Comparison of ENCODE assay signal across 25 cellular contexts in the genomic region with DNA sequence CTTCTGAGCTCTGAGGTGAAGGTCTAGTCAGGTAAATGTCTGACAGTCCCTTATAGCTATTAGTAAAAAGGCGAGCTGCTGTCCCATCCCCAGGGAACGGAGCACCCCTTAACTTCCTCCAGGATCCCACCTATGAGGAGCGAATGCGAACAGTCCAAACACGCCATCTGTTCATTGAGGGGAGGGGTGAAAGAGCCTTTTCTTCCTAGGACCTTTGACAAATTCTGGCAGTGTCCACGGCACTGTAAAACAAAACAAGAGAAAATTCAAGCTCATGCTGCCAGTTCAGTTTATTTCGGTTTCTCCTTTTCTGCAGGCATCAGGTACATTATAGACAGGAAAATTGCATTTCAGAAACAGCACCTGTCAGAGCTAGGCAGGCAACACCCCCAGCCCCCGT.
"Had no signal": no experiment of that assay in that cellular context is flagged by ENCODE, and none has a peak within 500 bp of the region (broad histone marks: within the 10 kb centered on the region; RNA-seq: fewer than 3 reads in every experiment).

No MANE protein-coding gene starts in this region.

- H3K36me3 Mint-ChIP-seq: immature natural killer cell; natural killer cell treated with Interleukin-12 subunit alpha and Interleukin-12 subunit beta and Interleukin-15 and Interleukin-18, amount 100 ng/mL, for 72 hours; stimulated activated naive B cell treated with anti-CD40 and anti-IgM and Interleukin-4, amounts not matched to agents 10 μg/mL and 1 μg/mL and 100 μg/mL, for 72 hours had no signal

- ATAC-seq: mucosa of descending colon; naive thymus-derived CD4-positive, alpha-beta T cell; natural killer cell treated with Interleukin-12 subunit alpha and Interleukin-12 subunit beta and Interleukin-15 and Interleukin-18, amount 100 ng/mL, for 72 hours; right cardiac atrium; sciatic nerve; stimulated activated naive B cell treated with anti-CD40 and anti-IgM and Interleukin-4, amounts not matched to agents 10 μg/mL and 1 μg/mL and 100 μg/mL, for 72 hours; stimulated activated naive CD8-positive, alpha-beta T cell treated with anti-CD3 and anti-CD28 coated beads, Interleukin-15, Interleukin-2, amounts not matched to agents 100 U/mL and 50 U/mL, for 24 hours had no signal

- DNase-seq: hypothalamus; immature natural killer cell; left ventricle myocardium inferior; midbrain; mucosa of descending colon; naive thymus-derived CD4-positive, alpha-beta T cell; ovary; right cardiac atrium; stimulated activated CD4-positive, alpha-beta T cell treated with anti-CD3 and anti-CD28 coated beads, Interleukin-12 subunit alpha, Interleukin-12 subunit beta, amount 100 ng/mL, for 4 hours; stimulated activated CD4-positive, alpha-beta T cell treated with anti-CD3 and anti-CD28 coated beads, Interleukin-15, amount 100 ng/mL, for 24 hours; stimulated activated CD4-positive, alpha-beta T cell treated with anti-CD3 and anti-CD28 coated beads, Interleukin-2, amount 100 ng/mL, for 24 hours; stimulated activated CD4-positive, alpha-beta T cell treated with anti-CD3 and anti-CD28 coated beads, Interleukin-4, amount 100 ng/mL, for 1 hour; stimulated activated naive B cell treated with anti-CD40 and anti-IgM and Interleukin-4, amounts not matched to agents 10 μg/mL and 1 μg/mL and 100 μg/mL, for 72 hours; stimulated activated naive CD8-positive, alpha-beta T cell treated with anti-CD3 and anti-CD28 coated beads, Interleukin-15, Interleukin-2, amounts not matched to agents 100 U/mL and 50 U/mL, for 24 hours; stomach; testis; thyroid gland; transverse colon; upper lobe of left lung had no signal

- H3K27me3 ChIP-seq: ovary, testis, thyroid gland had no signal

- H3K9me3 ChIP-seq: left ventricle myocardium inferior, mucosa of descending colon, ovary, stomach, testis, thyroid gland, transverse colon, upper lobe of left lung had no signal

- H3K4me3 ChIP-seq: left ventricle myocardium inferior, lung, mucosa of descending colon, ovary, skin epidermis, stomach, testis, thyroid gland, transverse colon, upper lobe of left lung had no signal

- H3K9me3 Mint-ChIP-seq: immature natural killer cell; natural killer cell treated with Interleukin-12 subunit alpha and Interleukin-12 subunit beta and Interleukin-15 and Interleukin-18, amount 100 ng/mL, for 72 hours had no signal

- FAIRE-seq: islet of Langerhans had no signal

- H3K4me1 Mint-ChIP-seq: stimulated activated naive B cell treated with anti-CD40 and anti-IgM and Interleukin-4, amounts not matched to agents 10 μg/mL and 1 μg/mL and 100 μg/mL, for 72 hours had no signal

- H3K36me3 ChIP-seq: left ventricle myocardium inferior, ovary, stomach, thyroid gland, transverse colon, upper lobe of left lung had no signal

- H3K27ac ChIP-seq: left ventricle myocardium inferior, ovary, skin epidermis, stomach, testis, thyroid gland, transverse colon, upper lobe of left lung had no signal

- H3K4me3 Mint-ChIP-seq: natural killer cell treated with Interleukin-12 subunit alpha and Interleukin-12 subunit beta and Interleukin-15 and Interleukin-18, amount 100 ng/mL, for 72 hours; stimulated activated naive B cell treated with anti-CD40 and anti-IgM and Interleukin-4, amounts not matched to agents 10 μg/mL and 1 μg/mL and 100 μg/mL, for 72 hours had no signal

- H3K27ac Mint-ChIP-seq: immature natural killer cell; naive thymus-derived CD4-positive, alpha-beta T cell; natural killer cell treated with Interleukin-12 subunit alpha and Interleukin-12 subunit beta and Interleukin-15 and Interleukin-18, amount 100 ng/mL, for 72 hours; progenitor cell of endocrine pancreas; stimulated activated naive B cell treated with anti-CD40 and anti-IgM and Interleukin-4, amounts not matched to agents 10 μg/mL and 1 μg/mL and 100 μg/mL, for 72 hours had no signal
